In the genomic region with DNA sequence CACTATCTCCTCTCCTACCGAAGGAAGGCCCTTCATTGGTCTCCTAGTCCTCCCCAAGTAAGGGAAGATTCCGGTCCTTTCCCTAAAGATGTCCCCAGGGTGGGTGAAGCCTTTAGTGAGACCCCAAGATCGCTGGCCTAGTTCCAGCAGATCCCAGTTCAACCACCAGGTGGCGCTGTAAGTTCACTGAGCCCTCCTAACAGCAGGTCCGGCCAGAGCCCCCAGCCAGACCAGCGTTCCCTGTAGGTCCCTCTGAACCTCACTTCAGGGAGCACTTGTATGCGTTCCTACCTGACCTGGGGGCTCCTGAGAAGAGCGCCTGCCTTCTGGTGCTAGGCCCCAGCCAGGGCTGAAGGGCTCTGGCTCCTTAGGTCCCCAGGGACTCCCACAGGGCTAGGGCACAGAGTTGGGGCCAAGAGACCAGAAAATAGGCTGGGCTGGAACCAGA, we compare ENCODE assay signal across 8 cellular contexts. TPM values are rescaled to one million over a fixed set of nuclear protein-coding genes. Genes with fewer than 3 reads are reported as not detected.
DNase-seq lines count a peak whose midpoint lies in the region; ATAC-seq and TF ChIP-seq lines count a peak whose summit lies in the region.

No MANE protein-coding gene starts in this region.

- peaks cover 5% of the 10 kb centered on the region; the same call in 1 of the 2 replicates for H3F3A ChIP-seq in PC-9 (ENCODE audit: insufficient read depth, low read depth)

- ATAC-seq in foreskin keratinocyte: no peak

- 3% methylated on average over 8 of the region's 8 CpGs for WGBS in ovary, 3 donors
- 16 to 20% methylated on average over 1 to 8 of the region's 8 CpGs for WGBS in transverse colon (ENCODE audit: low coverage in 1 of 2), 2 donors

- in situ Hi-C loops in transverse colon (cut with MboI; ENCODE audit: low pct_ligation_motif_present in 1 of 4, low pct_unique_long_range_greater_than_20kb in 1 of 4, low sequenced_read_pairs in 3 of 4): loop anchor here in 3 of 4 donors (10.0 kb wide), 1 partner anchor 339 kb away; no protein-coding TSS in a partner anchor

- no peaks in the 10 kb centered on the region for H3K9me2 ChIP-seq in PC-9 (ENCODE audit: insufficient read depth)

- CTCF ChIA-PET in PC-9 (lab: Charles Lee): no interaction called here

- H3K27me3 Mint-ChIP-seq in activated T-helper 1 cell treated with anti-CD3 and anti-CD28 coated beads, Interleukin-12 subunit alpha, Interleukin-12 subunit beta, Interleukin-2, Interleukin-4 antibody, amounts not matched to agents 30 ng/mL and 10 ng/mL and 1 ng/mL, durations not matched to agents 14 hours and 24 hours and 36 hours (ENCODE audit: insufficient read depth): peaks cover 12% of the 10 kb centered on the region

- peaks cover 16% of the 10 kb centered on the region for H3K4me1 Mint-ChIP-seq in activated T-helper 1 cell treated with anti-CD3 and anti-CD28 coated beads, Interleukin-12 subunit alpha, Interleukin-12 subunit beta, Interleukin-2, Interleukin-4 antibody, amounts not matched to agents 30 ng/mL and 10 ng/mL and 1 ng/mL, durations not matched to agents 14 hours and 24 hours and 36 hours (ENCODE audit: low read depth)

- no peaks in the 10 kb centered on the region for H4K20me1 ChIP-seq in PC-9 (ENCODE audit: insufficient read depth)

- H3K9me3 Mint-ChIP-seq in activated T-helper 1 cell treated with anti-CD3 and anti-CD28 coated beads, Interleukin-12 subunit alpha, Interleukin-12 subunit beta, Interleukin-2, Interleukin-4 antibody, amounts not matched to agents 30 ng/mL and 10 ng/mL and 1 ng/mL, durations not matched to agents 14 hours and 24 hours and 36 hours: no peaks in the 10 kb centered on the region

- H3K4me3 ChIP-seq in HL-60 (replicated peaks; ENCODE audit: insufficient read depth, low read length) (no peak overlapping the region), PC-9 (no peak overlapping the region), ovary (no peak overlapping the region), transverse colon (no peak overlapping the region)

- TF ChIP-seq EP300 in ovary (IDR thresholded peaks at IDR 0.05) (no peak), transverse colon (IDR thresholded peaks at IDR 0.05; ENCODE audit: low read depth) (no peak)

- BruUV-seq in PC-9 (replicated peaks; lab: Mats Ljungman, UMichigan): no TSS peak

- no peak overlapping the region for H3K27ac ChIP-seq in HL-60 (replicated peaks)
- no peak overlapping the region for H3K27ac ChIP-seq in PC-9
- H3K27ac ChIP-seq in foreskin keratinocyte: no peak overlapping the region
- H3K27ac ChIP-seq in ovary: no peak overlapping the region
- H3K27ac ChIP-seq in transverse colon: no peak overlapping the region

- no peak overlapping the region for H3K4me3 Mint-ChIP-seq in activated T-helper 1 cell treated with anti-CD3 and anti-CD28 coated beads, Interleukin-12 subunit alpha, Interleukin-12 subunit beta, Interleukin-2, Interleukin-4 antibody, amounts not matched to agents 30 ng/mL and 10 ng/mL and 1 ng/mL, durations not matched to agents 14 hours and 24 hours and 36 hours

- H3K27ac Mint-ChIP-seq in activated T-helper 1 cell treated with anti-CD3 and anti-CD28 coated beads, Interleukin-12 subunit alpha, Interleukin-12 subunit beta, Interleukin-2, Interleukin-4 antibody, amounts not matched to agents 30 ng/mL and 10 ng/mL and 1 ng/mL, durations not matched to agents 14 hours and 24 hours and 36 hours: peak overlapping the region; percentile 47

- no peak overlapping the region for H2AFZ ChIP-seq in PC-9

- no peaks in the 10 kb centered on the region for H3K36me3 Mint-ChIP-seq in activated T-helper 1 cell treated with anti-CD3 and anti-CD28 coated beads, Interleukin-12 subunit alpha, Interleukin-12 subunit beta, Interleukin-2, Interleukin-4 antibody, amounts not matched to agents 30 ng/mL and 10 ng/mL and 1 ng/mL, durations not matched to agents 14 hours and 24 hours and 36 hours (ENCODE audit: low read depth)

- TF ChIP-seq CTCF in HL-60 (IDR thresholded peaks at IDR 0.05; ENCODE audit: insufficient read depth, low read length): peak; percentile 92
- peak; percentile 92 for TF ChIP-seq CTCF in PC-9 (conservative IDR thresholded peaks at IDR 0.05)
- TF ChIP-seq CTCF in foreskin keratinocyte (conservative IDR thresholded peaks at IDR 0.05): peak; percentile 86
- peak; percentile 91 to 93 (median 91) for TF ChIP-seq CTCF in ovary (IDR thresholded peaks at IDR 0.05)
- TF ChIP-seq CTCF in transverse colon (IDR thresholded peaks at IDR 0.05): peak; percentile 91 to 96 (median 93)

- DNase-seq in NCI-H510A treated with DMSO at 0.1 percent for 48 hours (lab: John Stamatoyannopoulos, UW) (peak; percentile 10), NCI-H510A (lab: John Stamatoyannopoulos, UW) (no peak), HL-60 (ENCODE audit: low read depth in 1 of 2, low spot score in 1 of 2) (peak; percentile 32 to 49), PC-9 (peak; percentile 41 to 57), foreskin keratinocyte (no peak), ovary (peak; percentile 67 to 88 (median 80)), transverse colon (peak; percentile 73)
- DNase-seq in activated T-helper 1 cell treated with anti-CD3 and anti-CD28 coated beads, Interleukin-12 subunit alpha, Interleukin-12 subunit beta, Interleukin-2, Interleukin-4 antibody, amounts not matched to agents 30 ng/mL and 10 ng/mL and 1 ng/mL, durations not matched to agents 14 hours and 24 hours and 36 hours (ENCODE audit: low spot score): peak; percentile 40

- H3K27me3 ChIP-seq in HL-60 (ENCODE audit: insufficient read depth, poor library complexity, severe bottlenecking) (no peaks in the 10 kb centered on the region), PC-9 (ENCODE audit: insufficient read depth, low read depth) (no peaks in the 10 kb centered on the region), foreskin keratinocyte (peaks cover 24% of the 10 kb centered on the region), ovary (no peaks in the 10 kb centered on the region), transverse colon (no peaks in the 10 kb centered on the region)

- peaks cover 19% of the 10 kb centered on the region; the same call in 1 of the 2 replicates for H3K4me1 ChIP-seq in PC-9 (replicated peaks; ENCODE audit: insufficient read depth)
- peaks cover 15% of the 10 kb centered on the region for H3K4me1 ChIP-seq in foreskin keratinocyte
- no peaks in the 10 kb centered on the region for H3K4me1 ChIP-seq in ovary (ENCODE audit: insufficient read depth)
- H3K4me1 ChIP-seq in transverse colon: peaks cover 0 to 33% (median 18%) of the 10 kb centered on the region in 4 donors

- TF ChIP-seq POLR2A in ovary (IDR thresholded peaks at IDR 0.05) (no peak), transverse colon (IDR thresholded peaks at IDR 0.05) (no peak)

- POLR2A ChIA-PET in PC-9 (lab: Charles Lee; ENCODE audit: unreplicated experiment): no interaction called here

- H3K9me3 ChIP-seq in PC-9 (ENCODE audit: insufficient read depth, low read depth) (no peaks in the 10 kb centered on the region), ovary (no peaks in the 10 kb centered on the region), transverse colon (no peaks in the 10 kb centered on the region)

- intact Hi-C loops in PC-9 (cut with micrococcal nuclease; ENCODE audit: unreplicated experiment) (loop anchor here (1.0 to 10.0 kb wide), 4 partner anchors 39 to 739 kb away; a partner anchor contains a TSS), ovary (cut with DNase I) (loop anchor here in 3 of 4 donors (2.0 to 10.0 kb wide), 4 partner anchors 341 to 909 kb away; a partner anchor contains a TSS), transverse colon (cut with DNase I; ENCODE audit: low total_unique reads) (loop anchor here (2.0 kb wide), 1 partner anchor 341 kb away; no protein-coding TSS in a partner anchor)
- intact Hi-C loops in activated T-helper 1 cell treated with anti-CD3 and anti-CD28 coated beads, Interleukin-12 subunit alpha, Interleukin-12 subunit beta, Interleukin-2, Interleukin-4 antibody, amounts not matched to agents 30 ng/mL and 10 ng/mL and 1 ng/mL, durations not matched to agents 14 hours and 24 hours and 36 hours (cut with micrococcal nuclease): loop anchor here (1.0 kb wide), 3 partner anchors 38 to 734 kb away; a partner anchor contains a TSS

- H3K36me3 ChIP-seq in PC-9 (ENCODE audit: low read depth): no peaks in the 10 kb centered on the region
- H3K36me3 ChIP-seq in ovary: no peaks in the 10 kb centered on the region
- H3K36me3 ChIP-seq in transverse colon: no peaks in the 10 kb centered on the region

- H3K4me2 ChIP-seq in PC-9: no peak overlapping the region

- H3K79me2 ChIP-seq in PC-9 (ENCODE audit: low read depth): no peaks in the 10 kb centered on the region

RNA-seq across cellular contexts. Expression of a gene that starts 38.1 kb away (rescaled TPM):
- not detected in 2 replicates for total RNA-seq in PC-9 (2021)
- total RNA-seq in activated T-helper 1 cell treated with anti-CD3 and anti-CD28 coated beads, Interleukin-12 subunit alpha, Interleukin-12 subunit beta, Interleukin-2, Interleukin-4 antibody, amounts not matched to agents 30 ng/mL and 10 ng/mL and 1 ng/mL, durations not matched to agents 14 hours and 24 hours and 36 hours: not detected in 2 replicates
- not detected in 2 replicates for total RNA-seq in foreskin keratinocyte
- polyA plus RNA-seq in foreskin keratinocyte: not detected in 2 replicates
- under 1 TPM in 2 of 7 donors, not detected in 5; 0.32 to 0.55 TPM for total RNA-seq in ovary
- polyA plus RNA-seq in ovary: under 1 TPM in 1 of 2 donors, not detected in 1; 0.18 TPM
- not detected for total RNA-seq in transverse colon

RNA-seq across cellular contexts. Expression of a gene that starts 56.8 kb away (rescaled TPM):
- total RNA-seq in PC-9 (2021): not detected in 2 replicates
- total RNA-seq in activated T-helper 1 cell treated with anti-CD3 and anti-CD28 coated beads, Interleukin-12 subunit alpha, Interleukin-12 subunit beta, Interleukin-2, Interleukin-4 antibody, amounts not matched to agents 30 ng/mL and 10 ng/mL and 1 ng/mL, durations not matched to agents 14 hours and 24 hours and 36 hours: 4.7 and 7.4 TPM in 2 replicates
- 0.39 and 0.71 TPM in 2 replicates for total RNA-seq in foreskin keratinocyte
- 0.02 and 0.10 TPM in 2 replicates for polyA plus RNA-seq in foreskin keratinocyte
- 10 to 100 TPM; 21.0 to 31.4 (median 28.8) TPM for total RNA-seq in ovary
- 10 to 100 TPM; 10.6 to 17.7 TPM for polyA plus RNA-seq in ovary
- 10 to 100 TPM in 2 of 4 donors, 1 to 10 TPM in 2; 3.3 to 43.0 (median 12.5) TPM for total RNA-seq in transverse colon

Comparison
In these comparisons a context has a peak if more than half of its experiments do, and no peak if none do; other contexts are left out.
1. DNase-seq: peak in NCI-H510A treated with DMSO at 0.1 percent for 48 hours (single experiment), HL-60 (2 of 2), PC-9 (2 of 2), activated T-helper 1 cell treated with anti-CD3 and anti-CD28 coated beads, Interleukin-12 subunit alpha, Interleukin-12 subunit beta, Interleukin-2, Interleukin-4 antibody, amounts not matched to agents 30 ng/mL and 10 ng/mL and 1 ng/mL, durations not matched to agents 14 hours and 24 hours and 36 hours (single experiment), ovary (5 of 5) and transverse colon (single experiment); none in NCI-H510A (single experiment) and foreskin keratinocyte (0 of 2).
2. Peak in every context shown above with its lines, with median percentiles within 50 percentile points of each other: CTCF ChIP-seq.